11 cellular contexts compared by ENCODE assay signal in genomic region chr5:102294996-102295395, GRCh38. TPM values are rescaled to one million over a fixed set of nuclear protein-coding genes. Genes with fewer than 3 reads are reported as not detected.
A peak's percentile ranks its signal among the peaks of the same experiment; 100 is the strongest.
DNase-seq lines count a peak whose midpoint lies in the region; ATAC-seq and TF ChIP-seq lines count a peak whose summit lies in the region.
"Had no signal": no experiment of that assay in that cellular context is flagged by ENCODE, and none has a peak within 500 bp of the region (broad histone marks: within the 10 kb centered on the region; RNA-seq: fewer than 3 reads in every experiment).

No MANE protein-coding gene starts in this region.

- H3K27ac Mint-ChIP-seq in dendritic cell treated with granulocyte-macrophage colony-stimulating factor and Interleukin-4, amounts not matched to agents 40 ng/mL and 50 ng/mL, for 4 days = no peak overlapping the region
- H3K27ac Mint-ChIP-seq in naive thymus-derived CD8-positive, alpha-beta T cell = peak overlapping the region in 2 of 10 donors; percentile 3 to 12

- peaks cover 7% of the 10 kb centered on the region for H3K36me3 Mint-ChIP-seq in dendritic cell treated with granulocyte-macrophage colony-stimulating factor and Interleukin-4, amounts not matched to agents 40 ng/mL and 50 ng/mL, for 4 days (ENCODE audit: low read depth)
- no peaks in the 10 kb centered on the region for H3K36me3 Mint-ChIP-seq in naive thymus-derived CD8-positive, alpha-beta T cell

- H3K4me1 Mint-ChIP-seq in dendritic cell treated with granulocyte-macrophage colony-stimulating factor and Interleukin-4, amounts not matched to agents 40 ng/mL and 50 ng/mL, for 4 days (ENCODE audit: low read depth) = peaks cover 40% of the 10 kb centered on the region
- peaks cover 9 to 32% (median 19%) of the 10 kb centered on the region in 4 donors for H3K4me1 Mint-ChIP-seq in naive thymus-derived CD8-positive, alpha-beta T cell

- H3K36me3 ChIP-seq in gastroesophageal sphincter = no peaks in the 10 kb centered on the region

- no peak for TF ChIP-seq CTCF in gastroesophageal sphincter (IDR thresholded peaks at IDR 0.05)

- intact Hi-C loops in dendritic cell treated with granulocyte-macrophage colony-stimulating factor and Interleukin-4, amounts not matched to agents 40 ng/mL and 50 ng/mL, for 4 days (cut with micrococcal nuclease) = loop anchor here (10.0 kb wide), 2 partner anchors 230 to 830 kb away; partner anchors contain the start of genes GIN1 and PPIP5K2

- H3K27me3 ChIP-seq in gastroesophageal sphincter = peaks cover 30% of the 10 kb centered on the region

- no peak for TF ChIP-seq EP300 in gastroesophageal sphincter (IDR thresholded peaks at IDR 0.05)

- POLR2A ChIA-PET in naive thymus-derived CD8-positive, alpha-beta T cell (lab: Charles Lee) = no interaction called here

- H3K27me3 Mint-ChIP-seq in dendritic cell treated with granulocyte-macrophage colony-stimulating factor and Interleukin-4, amounts not matched to agents 40 ng/mL and 50 ng/mL, for 4 days = peaks cover 10% of the 10 kb centered on the region
- H3K27me3 Mint-ChIP-seq in naive thymus-derived CD8-positive, alpha-beta T cell = peaks cover 0 to 13% (median 5%) of the 10 kb centered on the region in 5 donors

- H3K4me3 Mint-ChIP-seq in dendritic cell treated with granulocyte-macrophage colony-stimulating factor and Interleukin-4, amounts not matched to agents 40 ng/mL and 50 ng/mL, for 4 days = peak overlapping the region; percentile 84
- peak overlapping the region; percentile 77 to 94 (median 86) for H3K4me3 Mint-ChIP-seq in naive thymus-derived CD8-positive, alpha-beta T cell

- DNase-seq in DMS53 (lab: John Stamatoyannopoulos, UW) = peak; percentile 19
- DNase-seq in DMS53 treated with DMSO at 0.1 percent for 48 hours (lab: John Stamatoyannopoulos, UW; ENCODE audit: unreplicated experiment) = no peak
- DNase-seq in KBM-7 = peak; percentile 65
- DNase-seq in naive thymus-derived CD8-positive, alpha-beta T cell = no peak
- no peak for DNase-seq in NCI-H524 treated with DMSO at 0.1 percent for 48 hours (lab: John Stamatoyannopoulos, UW)
- DNase-seq in cerebellum (ENCODE audit: low spot score) = no peak
- DNase-seq: MV-4-11 had no signal

- no peaks in the 10 kb centered on the region for H3K9me3 Mint-ChIP-seq in dendritic cell treated with granulocyte-macrophage colony-stimulating factor and Interleukin-4, amounts not matched to agents 40 ng/mL and 50 ng/mL, for 4 days
- no peaks in the 10 kb centered on the region for H3K9me3 Mint-ChIP-seq in naive thymus-derived CD8-positive, alpha-beta T cell

- no peak for ATAC-seq in naive thymus-derived CD8-positive, alpha-beta T cell
- ATAC-seq in gastroesophageal sphincter = no peak

- 48 to 50% methylated on average over 3 of the region's 3 CpGs for WGBS in gastroesophageal sphincter (ENCODE audit: low coverage in 1 of 2), 2 donors

- no peak overlapping the region for H3K27ac ChIP-seq in gastroesophageal sphincter
- H3K27ac ChIP-seq: 22Rv1, parathyroid adenoma had no signal

- no peak overlapping the region for H3K4me3 ChIP-seq in gastroesophageal sphincter

- no peaks in the 10 kb centered on the region for H3K9me3 ChIP-seq in gastroesophageal sphincter

- peaks cover 0 to 19% (median 5%) of the 10 kb centered on the region in 3 donors for H3K4me1 ChIP-seq in gastroesophageal sphincter
- H3K4me1 ChIP-seq: parathyroid adenoma had no signal

- in situ Hi-C loops in KBM-7 (cut with MboI; ENCODE audit: low pct_unique_long_range_greater_than_20kb, low sequenced_read_pairs) = no loop called here

- no peak for TF ChIP-seq POLR2A in gastroesophageal sphincter (IDR thresholded peaks at IDR 0.05)

RNA-seq across cellular contexts. Expression of gene SLCO4C1, which starts 1.1 kb away (rescaled TPM):
- under 1 TPM; 0.05 to 0.18 TPM for total RNA-seq in naive thymus-derived CD8-positive, alpha-beta T cell
- 1 to 10 TPM in 1 of 3 donors, under 1 TPM in 1, not detected in 1; 0.06 to 1.5 TPM for polyA plus RNA-seq in naive thymus-derived CD8-positive, alpha-beta T cell
- total RNA-seq in gastroesophageal sphincter (under 1 TPM in 1 of 4 donors, not detected in 3; 0.12 TPM), cerebellum (0.45 TPM)

Comparison
In these comparisons a context has a peak if more than half of its experiments do, and no peak if none do; other contexts are left out.
1. DNase-seq: peak in DMS53 (single experiment) and KBM-7 (single experiment); none in DMS53 treated with DMSO at 0.1 percent for 48 hours (single experiment), naive thymus-derived CD8-positive, alpha-beta T cell (0 of 10), NCI-H524 treated with DMSO at 0.1 percent for 48 hours (single experiment) and cerebellum (single experiment).